Comparison of ENCODE assay signal across 8 cellular contexts in the genomic region with DNA sequence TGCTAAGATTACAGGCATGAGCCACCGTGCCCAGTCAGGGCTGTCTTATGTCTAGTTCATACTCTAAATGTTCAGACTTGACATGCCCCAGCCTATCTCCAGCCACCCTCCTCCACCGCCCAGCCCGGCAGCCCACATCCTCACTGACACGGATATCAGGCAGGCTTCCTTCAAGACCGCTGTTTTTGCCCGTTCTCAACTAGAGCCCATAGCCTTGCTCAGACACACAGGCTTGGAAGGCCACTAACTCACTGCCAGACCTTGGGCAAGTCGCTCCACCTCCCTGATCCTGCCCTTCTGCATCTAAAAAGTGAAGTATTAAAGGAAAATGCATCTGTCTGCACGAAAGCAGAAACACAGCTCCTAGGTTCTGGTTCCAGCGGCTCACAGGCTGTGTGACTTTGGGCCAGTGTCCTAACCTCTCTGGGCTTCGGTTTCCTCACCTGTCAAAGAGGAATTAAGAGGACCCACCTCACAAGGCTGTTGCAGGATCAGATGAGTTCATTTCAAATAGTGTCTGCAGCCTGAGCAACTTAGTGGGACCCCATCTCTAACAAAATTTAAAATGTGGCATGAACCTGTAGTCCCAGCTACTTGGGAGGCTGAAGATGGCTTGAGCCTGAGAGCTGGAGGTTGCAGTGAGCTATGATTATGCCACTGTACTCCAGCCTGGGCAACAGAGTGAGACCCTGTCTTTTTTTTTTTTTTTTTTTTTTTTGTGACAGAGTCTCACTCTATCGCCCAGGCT. TPM values are rescaled to one million over a fixed set of nuclear protein-coding genes. Genes with fewer than 3 reads are reported as not detected.
DNase-seq lines count a peak whose midpoint lies in the region; ATAC-seq and TF ChIP-seq lines count a peak whose summit lies in the region.

No MANE protein-coding gene starts in this region.

- CTCF ChIA-PET in activated CD4-positive, alpha-beta T cell treated with anti-CD3 and anti-CD28 coated beads, Interleukin-2, amount 10 ng/mL, durations not matched to agents 7 days and 5 days (lab: Charles Lee): interaction anchor here (0.5 to 1.6 kb wide), 4 partner anchors 13 to 1838 kb away, joined by 3 to 5 read pairs (median 4); no protein-coding TSS in a partner anchor

- no peak for TF ChIP-seq CTCF in heart left ventricle (IDR thresholded peaks at IDR 0.05)

- H3K9me3 ChIP-seq in heart left ventricle: no peaks in the 10 kb centered on the region

- peak overlapping the region in 8 of 12 donors; percentile 6 to 51 (median 28) for H3K4me3 ChIP-seq in heart left ventricle

- H3K27ac ChIP-seq in heart left ventricle: peak overlapping the region in 7 of 12 donors; percentile 40 to 91 (median 50)

- H3K27me3 Mint-ChIP-seq in activated CD4-positive, alpha-beta T cell treated with anti-CD3 and anti-CD28 coated beads, Interleukin-2, amount 10 ng/mL, durations not matched to agents 7 days and 5 days: no peaks in the 10 kb centered on the region

- intact Hi-C loops in heart left ventricle (cut with DNase I): no loop called here

- H3K27me3 ChIP-seq in heart left ventricle: no peaks in the 10 kb centered on the region

- H3K4me1 ChIP-seq in heart left ventricle: peaks cover 0 to 33% (median 11%) of the 10 kb centered on the region in 12 donors

- peaks cover 3% of the 10 kb centered on the region for H3K36me3 Mint-ChIP-seq in activated CD4-positive, alpha-beta T cell treated with anti-CD3 and anti-CD28 coated beads, Interleukin-2, amount 10 ng/mL, durations not matched to agents 7 days and 5 days (ENCODE audit: low read depth)

- no peaks in the 10 kb centered on the region for H3K9me3 Mint-ChIP-seq in activated CD4-positive, alpha-beta T cell treated with anti-CD3 and anti-CD28 coated beads, Interleukin-2, amount 10 ng/mL, durations not matched to agents 7 days and 5 days

- POLR2A ChIA-PET in activated CD4-positive, alpha-beta T cell treated with anti-CD3 and anti-CD28 coated beads, Interleukin-2, amount 10 ng/mL, durations not matched to agents 7 days and 5 days (lab: Charles Lee): interaction anchor here (1.0 kb wide), 1 partner anchor 15 kb away, joined by 3 read pairs; a partner anchor contains a TSS

- peak overlapping the region; percentile 74 for H3K4me3 Mint-ChIP-seq in activated CD4-positive, alpha-beta T cell treated with anti-CD3 and anti-CD28 coated beads, Interleukin-2, amount 10 ng/mL, durations not matched to agents 7 days and 5 days

- no peak for TF ChIP-seq POLR2A in heart left ventricle (IDR thresholded peaks at IDR 0.05)

- peak; percentile 77 for DNase-seq in KBM-7
- DNase-seq in activated CD4-positive, alpha-beta T cell treated with anti-CD3 and anti-CD28 coated beads, Interleukin-2, amount 10 ng/mL, durations not matched to agents 7 days and 5 days: peak; percentile 68
- DNase-seq in heart left ventricle: peak in 2 of 5 donors; percentile 23 to 65
- DNase-seq in stimulated activated naive CD4-positive, alpha-beta T cell treated with Interleukin-2 at 50 U/mL for 16 hours (lab: John Stamatoyannopoulos, UW): peak; percentile 11
- no peak for DNase-seq in HCEC 1CT
- no peak for DNase-seq in AG08396 (ENCODE audit: low spot score)

- in situ Hi-C loops in KBM-7 (cut with MboI; ENCODE audit: low pct_unique_long_range_greater_than_20kb, low sequenced_read_pairs): no loop called here

- H3K27ac Mint-ChIP-seq in activated CD4-positive, alpha-beta T cell treated with anti-CD3 and anti-CD28 coated beads, Interleukin-2, amount 10 ng/mL, durations not matched to agents 7 days and 5 days: peak overlapping the region; percentile 99

- H3K36me3 ChIP-seq in heart left ventricle: no peaks in the 10 kb centered on the region

- peak in 3 of 4 donors; percentile 14 to 36 (median 26) for ATAC-seq in heart left ventricle
- no peak for ATAC-seq in HG03175 (IDR thresholded peaks at IDR 0.05; ENCODE audit: unreplicated experiment)
- ATAC-seq in HG03108 (IDR thresholded peaks at IDR 0.05; ENCODE audit: unreplicated experiment): no peak

- H3K4me1 Mint-ChIP-seq in activated CD4-positive, alpha-beta T cell treated with anti-CD3 and anti-CD28 coated beads, Interleukin-2, amount 10 ng/mL, durations not matched to agents 7 days and 5 days: peaks cover 50% of the 10 kb centered on the region

- WGBS in heart left ventricle, 4 donors: 47 to 55% (median 52%) methylated on average over 11 of the region's 11 CpGs

RNA-seq across cellular contexts. Expression of a gene that starts 14.5 kb away (rescaled TPM):
- 10 to 100 TPM; 26.7 to 33.1 TPM for total RNA-seq in activated CD4-positive, alpha-beta T cell treated with anti-CD3 and anti-CD28 coated beads, Interleukin-2, amount 10 ng/mL, durations not matched to agents 7 days and 5 days
- total RNA-seq in heart left ventricle: 10 to 100 TPM; 13.6 to 25.6 (median 20.6) TPM
- 10 to 100 TPM; 11.1 to 37.7 TPM for polyA plus RNA-seq in heart left ventricle

RNA-seq across cellular contexts. Expression of a gene that starts 45.3 kb away (rescaled TPM):
- not detected for total RNA-seq in activated CD4-positive, alpha-beta T cell treated with anti-CD3 and anti-CD28 coated beads, Interleukin-2, amount 10 ng/mL, durations not matched to agents 7 days and 5 days
- under 1 TPM in 1 of 9 donors, not detected in 8; 0.32 TPM for total RNA-seq in heart left ventricle
- not detected for polyA plus RNA-seq in heart left ventricle

Comparison
In these comparisons a context has a peak if more than half of its experiments do, and no peak if none do; other contexts are left out.
1. DNase-seq: peak in KBM-7 (single experiment), activated CD4-positive, alpha-beta T cell treated with anti-CD3 and anti-CD28 coated beads, Interleukin-2, amount 10 ng/mL, durations not matched to agents 7 days and 5 days (single experiment) and stimulated activated naive CD4-positive, alpha-beta T cell treated with Interleukin-2 at 50 U/mL for 16 hours (single experiment); none in HCEC 1CT (single experiment) and AG08396 (single experiment).
2. ATAC-seq: peak in heart left ventricle (3 of 4); none in HG03175 (single experiment) and HG03108 (single experiment).